In genomic region chr11:79449040-79449439, GRCh38 we compare ENCODE assay signal across 20 cellular contexts. TPM values are rescaled to one million over a fixed set of nuclear protein-coding genes. Genes with fewer than 3 reads are reported as not detected.
A peak's percentile ranks its signal among the peaks of the same experiment; 100 is the strongest.
DNase-seq lines count a peak whose midpoint lies in the region; ATAC-seq, FAIRE-seq and TF ChIP-seq lines count a peak whose summit lies in the region.
"Had no signal": no experiment of that assay in that cellular context is flagged by ENCODE, and none has a peak within 500 bp of the region (broad histone marks: within the 10 kb centered on the region; RNA-seq: fewer than 3 reads in every experiment).

No MANE protein-coding gene starts in this region.

- no peak overlapping the region for H2AFZ ChIP-seq in Karpas-422 (ENCODE audit: low read length)
- H2AFZ ChIP-seq: GM23248 had no signal

- 89% methylated on average over 5 of the region's 5 CpGs for WGBS in esophagus muscularis mucosa

- no peaks in the 10 kb centered on the region for H3K4me1 ChIP-seq in Karpas-422 (ENCODE audit: low read length)
- H3K4me1 ChIP-seq in esophagus muscularis mucosa = no peaks in the 10 kb centered on the region
- H3K4me1 ChIP-seq: BLaER1 had no signal

- TF ChIP-seq POLR2A in GM12891 (IDR thresholded peaks at IDR 0.05; ENCODE audit: low read depth, low read length) (no peak), esophagus muscularis mucosa (IDR thresholded peaks at IDR 0.05; ENCODE audit: low read depth) (no peak), GM18505 (IDR thresholded peaks at IDR 0.05; ENCODE audit: borderline replicate concordance, extremely low read depth, insufficient read depth, insufficient read length) (no peak)

- ATAC-seq in HG02610 (IDR thresholded peaks at IDR 0.05; ENCODE audit: unreplicated experiment) (no peak), GM18505 (IDR thresholded peaks at IDR 0.05; ENCODE audit: unreplicated experiment) (no peak)
- ATAC-seq: HCT116 had no signal

- no peaks in the 10 kb centered on the region for H3K79me2 ChIP-seq in Karpas-422 (ENCODE audit: low read length)

- H3K27ac ChIP-seq in Karpas-422 (ENCODE audit: low read length) (no peak overlapping the region), esophagus muscularis mucosa (replicated peaks in 1 of 4) (no peak overlapping the region)
- H3K27ac ChIP-seq: BLaER1, GM23248 had no signal

- H3K36me3 ChIP-seq in Karpas-422 (ENCODE audit: insufficient read depth, low read length) (no peaks in the 10 kb centered on the region), esophagus muscularis mucosa (no peaks in the 10 kb centered on the region)
- H3K36me3 ChIP-seq: BLaER1 had no signal

- no peaks in the 10 kb centered on the region for H3K9me2 ChIP-seq in Karpas-422 (replicated peaks; ENCODE audit: insufficient read depth, low read length)

- no peak overlapping the region for H3K4me2 ChIP-seq in Karpas-422 (ENCODE audit: low read depth, low read length, poor library complexity, severe bottlenecking)
- H3K4me2 ChIP-seq: BLaER1 had no signal

- intact Hi-C loops in esophagus muscularis mucosa (cut with DNase I) = no loop called here

- TF ChIP-seq EP300 in esophagus muscularis mucosa (IDR thresholded peaks at IDR 0.05) = no peak

- FAIRE-seq in GM12891 (lab: Jason Lieb, UNC) = no peak
- FAIRE-seq: GM18507, HTR-8/SVneo had no signal

- H3K27me3 ChIP-seq in Karpas-422 (ENCODE audit: low read length) (0 out of 2 replicates have a peak, but pooled peaks cover 2% of the 10 kb centered on the region), esophagus muscularis mucosa (no peaks in the 10 kb centered on the region)
- H3K27me3 ChIP-seq: BLaER1 had no signal

- no peak for DNase-seq in GM12891 (ENCODE audit: insufficient read length, low spot score)
- DNase-seq in Karpas-422 = peak; percentile 49
- DNase-seq in NOMO-1 treated with dmso at 0.1 percent for 144 hours (lab: John Stamatoyannopoulos, UW; ENCODE audit: unreplicated experiment) = peak; percentile 38
- peak; percentile 60 for DNase-seq in esophagus muscularis mucosa (ENCODE audit: extremely low spot score)
- no peak for DNase-seq in superior temporal gyrus (ENCODE audit: extremely low spot score)
- DNase-seq: 8988T; CD4-positive, alpha-beta memory T cell; DMS153; DMS79; GDM1; GM23248; H7; HFFc6; IMR-90 had no signal

- H4K20me1 ChIP-seq in Karpas-422 (ENCODE audit: insufficient read depth, low read depth, low read length) = no peaks in the 10 kb centered on the region
- H4K20me1 ChIP-seq: BLaER1 had no signal

- H3K9me3 ChIP-seq in Karpas-422 (ENCODE audit: low read length) (no peaks in the 10 kb centered on the region), esophagus muscularis mucosa (no peaks in the 10 kb centered on the region)
- H3K9me3 ChIP-seq: BLaER1 had no signal

- TF ChIP-seq CTCF in esophagus muscularis mucosa (IDR thresholded peaks at IDR 0.05) = no peak

- H3K9ac ChIP-seq in Karpas-422 (ENCODE audit: low read length) = no peak overlapping the region
- H3K9ac ChIP-seq: BLaER1, GM23248 had no signal

- H3K4me3 ChIP-seq in Karpas-422 (ENCODE audit: low read length) (no peak overlapping the region), esophagus muscularis mucosa (no peak overlapping the region)
- H3K4me3 ChIP-seq: BLaER1, GM23248 had no signal

TF ChIP-seq in GM12891, 5 proteins besides CTCF, POLR2A, EP300 and RAD21:
- no peak for TF ChIP-seq PAX5 (IDR thresholded peaks at IDR 0.05; ENCODE audit: insufficient read depth, low read length, severe bottlenecking)
- peak; percentile 89 for TF ChIP-seq SPI1 (IDR thresholded peaks at IDR 0.05; ENCODE audit: low read depth, low read length)

RNA-seq across cellular contexts. Expression of gene TENM4, which starts 8.2 kb away (rescaled TPM):
- polyA plus RNA-seq in GM12891 (2012; ENCODE audit: low read depth, missing spikeins) = 0.06 TPM
- total RNA-seq in Karpas-422 (2014; rRNA removed; shearing (Covaris generic); ENCODE audit: low replicate concordance) = 0.87 TPM in 1 of 2 replicates, not detected in the other
- 1 to 10 TPM; 4.1 to 9.6 (median 8.0) TPM for total RNA-seq in esophagus muscularis mucosa

Comparison
In these comparisons a context has a peak if more than half of its experiments do, and no peak if none do; other contexts are left out.
1. DNase-seq: peak in Karpas-422 (single experiment), NOMO-1 treated with dmso at 0.1 percent for 144 hours (single experiment) and esophagus muscularis mucosa (single experiment); none in GM12891 (single experiment) and superior temporal gyrus (single experiment).